19 cellular contexts compared by ENCODE assay signal in the genomic region with DNA sequence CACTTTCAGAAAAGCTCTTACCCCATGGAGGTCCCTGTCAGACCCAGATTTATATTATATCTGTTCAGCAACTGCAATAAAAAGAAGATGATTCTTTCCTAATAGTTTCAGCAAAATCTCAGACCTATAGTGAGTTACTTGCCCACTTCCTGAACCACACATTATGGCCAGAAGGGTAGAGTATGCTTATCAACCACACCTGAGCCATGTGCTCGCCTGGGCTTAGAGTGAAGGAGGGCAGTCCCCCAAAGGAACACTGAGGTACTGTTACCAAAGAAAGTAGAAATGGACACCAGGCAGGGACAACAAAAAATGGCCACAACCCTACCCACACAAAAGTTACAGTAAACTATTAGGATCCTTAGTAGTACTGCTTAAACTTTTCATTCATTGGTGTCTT.
"Had no signal": no experiment of that assay in that cellular context is flagged by ENCODE, and none has a peak within 500 bp of the region (broad histone marks: within the 10 kb centered on the region; RNA-seq: fewer than 3 reads in every experiment).

No MANE protein-coding gene starts in this region.

- H3K27ac ChIP-seq: coronary artery, heart left ventricle, right atrium auricular region, sigmoid colon, skin epidermis, thoracic aorta had no signal

- H3K27ac Mint-ChIP-seq: immature natural killer cell; mesothelial cell of epicardium; natural killer cell; stimulated activated naive B cell treated with anti-CD40 and anti-IgM and Interleukin-4, amounts not matched to agents 10 μg/mL and 1 μg/mL and 100 μg/mL, for 72 hours; stimulated activated naive CD8-positive, alpha-beta T cell treated with anti-CD3 and anti-CD28 coated beads, Interleukin-15, amount 100 ng/mL, for 72 hours; type B pancreatic cell had no signal

- H3K27me3 Mint-ChIP-seq: stimulated activated naive B cell treated with anti-CD40 and anti-IgM and Interleukin-4, amounts not matched to agents 10 μg/mL and 1 μg/mL and 100 μg/mL, for 72 hours; type B pancreatic cell had no signal

- H3K4me1 Mint-ChIP-seq: immature natural killer cell; natural killer cell; stimulated activated naive CD8-positive, alpha-beta T cell treated with anti-CD3 and anti-CD28 coated beads, Interleukin-15, amount 100 ng/mL, for 72 hours had no signal

- ATAC-seq: heart left ventricle; left cardiac atrium; left ventricle myocardium superior; natural killer cell; stimulated activated naive B cell treated with anti-CD40 and anti-IgM and Interleukin-4, amounts not matched to agents 10 μg/mL and 1 μg/mL and 100 μg/mL, for 72 hours; stimulated activated naive CD8-positive, alpha-beta T cell treated with anti-CD3 and anti-CD28 coated beads, Interleukin-15, amount 100 ng/mL, for 72 hours had no signal

- H3K27me3 ChIP-seq: heart left ventricle, right atrium auricular region, sigmoid colon had no signal

- H3K9me3 Mint-ChIP-seq: immature natural killer cell; mesothelial cell of epicardium; natural killer cell; stimulated activated naive B cell treated with anti-CD40 and anti-IgM and Interleukin-4, amounts not matched to agents 10 μg/mL and 1 μg/mL and 100 μg/mL, for 72 hours; stimulated activated naive CD8-positive, alpha-beta T cell treated with anti-CD3 and anti-CD28 coated beads, Interleukin-15, amount 100 ng/mL, for 72 hours had no signal

- H3K36me3 ChIP-seq: heart left ventricle, right atrium auricular region, sigmoid colon, thoracic aorta had no signal

- H3K4me3 Mint-ChIP-seq: immature natural killer cell; mesothelial cell of epicardium; natural killer cell; neural crest cell; stimulated activated naive B cell treated with anti-CD40 and anti-IgM and Interleukin-4, amounts not matched to agents 10 μg/mL and 1 μg/mL and 100 μg/mL, for 72 hours; stimulated activated naive CD8-positive, alpha-beta T cell treated with anti-CD3 and anti-CD28 coated beads, Interleukin-15, amount 100 ng/mL, for 72 hours; type B pancreatic cell had no signal

- H3K9me3 ChIP-seq: heart left ventricle, right atrium auricular region, sigmoid colon, thoracic aorta had no signal

- H3K4me3 ChIP-seq: coronary artery, heart left ventricle, right atrium auricular region, sigmoid colon, skin epidermis, thoracic aorta had no signal

- H3K36me3 Mint-ChIP-seq: immature natural killer cell; mesothelial cell of epicardium; stimulated activated naive B cell treated with anti-CD40 and anti-IgM and Interleukin-4, amounts not matched to agents 10 μg/mL and 1 μg/mL and 100 μg/mL, for 72 hours; type B pancreatic cell had no signal

- DNase-seq: effector CD4-positive, alpha-beta T cell; heart left ventricle; immature natural killer cell; left cardiac atrium; left ventricle myocardium superior; natural killer cell; posterior cingulate gyrus; sigmoid colon; stimulated activated CD4-positive, alpha-beta T cell treated with anti-CD3 and anti-CD28 coated beads, Interleukin-2, amount 100 ng/mL, for 24 hours; stimulated activated CD4-positive, alpha-beta T cell treated with anti-CD3 and anti-CD28 coated beads, Interleukin-4, amount 100 ng/mL, for 4 hours; stimulated activated naive B cell treated with anti-CD40 and anti-IgM and Interleukin-4, amounts not matched to agents 10 μg/mL and 1 μg/mL and 100 μg/mL, for 72 hours; stimulated activated naive CD8-positive, alpha-beta T cell treated with anti-CD3 and anti-CD28 coated beads, Interleukin-15, amount 100 ng/mL, for 72 hours had no signal

- H3K4me1 ChIP-seq: heart left ventricle, right atrium auricular region, sigmoid colon had no signal
